24 cellular contexts compared by ENCODE assay signal in genomic region chr16:6571044-6571443, GRCh38.
A peak's percentile ranks its signal among the peaks of the same experiment; 100 is the strongest.
DNase-seq lines count a peak whose midpoint lies in the region; ATAC-seq and TF ChIP-seq lines count a peak whose summit lies in the region.
"Had no signal": no experiment of that assay in that cellular context is flagged by ENCODE, and none has a peak within 500 bp of the region (broad histone marks: within the 10 kb centered on the region; RNA-seq: fewer than 3 reads in every experiment).

No MANE protein-coding gene starts in this region.

- H3K4me3 ChIP-seq in H7 (ENCODE audit: insufficient read depth, low read depth, low read length) (no peak overlapping the region), endodermal cell (ENCODE audit: low read length) (no peak overlapping the region), neural cell (ENCODE audit: low read length) (no peak overlapping the region)
- H3K4me3 ChIP-seq: A549, MG63, PC-9 had no signal

- TF ChIP-seq RAD21 in neural cell (conservative IDR thresholded peaks at IDR 0.05), result no peak

- H3K79me2 ChIP-seq in neural cell (replicated peaks; ENCODE audit: insufficient read depth, low read length), result no peaks in the 10 kb centered on the region

- H4K20me1 ChIP-seq in neural cell (ENCODE audit: insufficient read depth), result no peaks in the 10 kb centered on the region

- no peak overlapping the region for H3K4me2 ChIP-seq in neural cell (ENCODE audit: low read length)
- H3K4me2 ChIP-seq: A549, PC-9 had no signal

- H3K9me3 ChIP-seq in endodermal cell (ENCODE audit: control insufficient read depth, low read length) (no peaks in the 10 kb centered on the region), neural cell (ENCODE audit: low read length) (no peaks in the 10 kb centered on the region)
- H3K9me3 ChIP-seq: A549, MG63 had no signal

- H3K36me3 ChIP-seq in H7 (replicated peaks; ENCODE audit: control insufficient read depth, insufficient read depth, low read length), result no peaks in the 10 kb centered on the region
- no peaks in the 10 kb centered on the region for H3K36me3 ChIP-seq in endodermal cell (ENCODE audit: control insufficient read depth, insufficient read depth, low read length)
- no peaks in the 10 kb centered on the region for H3K36me3 ChIP-seq in neural cell (ENCODE audit: insufficient read depth, low read length)
- H3K36me3 ChIP-seq: MG63 had no signal

- DNase-seq in ELF-1 (ENCODE audit: low read depth, low spot score) (peak; percentile 61), H7 (peak; percentile 45), endodermal cell (peak; percentile 84), dedifferentiated amniotic fluid mesenchymal stem cell (ENCODE audit: extremely low spot score) (no peak)
- DNase-seq: CD4-positive, alpha-beta memory T cell; COR-L47; DMS53; GDM1; KBM-7; MG63; NCI-H1417; NCI-H187; NCI-H2081 treated with DMSO at 0.1 percent for 48 hours; NCI-H2171; NCI-H524; NCI-H774; PC-9; SHP77; T-cell had no signal

- TF ChIP-seq EP300 in neural cell (conservative IDR thresholded peaks at IDR 0.05; ENCODE audit: poor library complexity, severe bottlenecking), result peak; percentile 27

- no peaks in the 10 kb centered on the region for H3K9me2 ChIP-seq in neural cell (ENCODE audit: insufficient read depth, low read length)

- H3K4me1 ChIP-seq in endodermal cell (ENCODE audit: control insufficient read depth, insufficient read depth, low read length), result no peaks in the 10 kb centered on the region
- H3K4me1 ChIP-seq: A549 had no signal

- H3K9me3 Mint-ChIP-seq in endodermal cell, result no peaks in the 10 kb centered on the region

- no peak overlapping the region for H3K27ac Mint-ChIP-seq in endodermal cell
- H3K27ac Mint-ChIP-seq: CD4-positive, alpha-beta memory T cell; T-cell had no signal

- no peak overlapping the region for H3K9ac ChIP-seq in endodermal cell (ENCODE audit: extremely low read depth, low read length, poor library complexity, severe bottlenecking)
- no peak overlapping the region for H3K9ac ChIP-seq in neural cell (ENCODE audit: low read length)

- H3K36me3 Mint-ChIP-seq in endodermal cell (ENCODE audit: low read depth), result no peaks in the 10 kb centered on the region
- H3K36me3 Mint-ChIP-seq: CD4-positive, alpha-beta memory T cell; T-cell had no signal

- H3K27me3 Mint-ChIP-seq in endodermal cell (ENCODE audit: insufficient read depth), result peaks cover 10% of the 10 kb centered on the region
- H3K27me3 Mint-ChIP-seq: CD4-positive, alpha-beta memory T cell; T-cell had no signal

- H3K27ac ChIP-seq in endodermal cell (ENCODE audit: low read depth, low read length) (no peak overlapping the region), neural cell (ENCODE audit: low read length) (no peak overlapping the region)
- H3K27ac ChIP-seq: A549, PC-9, RWPE1 had no signal

- no peak for TF ChIP-seq CTCF in endodermal cell (conservative IDR thresholded peaks at IDR 0.05)
- TF ChIP-seq CTCF in neural cell (IDR thresholded peaks at IDR 0.05; ENCODE audit: poor library complexity, severe bottlenecking), result no peak

- peaks cover 24% of the 10 kb centered on the region for H3K4me1 Mint-ChIP-seq in endodermal cell
- H3K4me1 Mint-ChIP-seq: CD4-positive, alpha-beta memory T cell; T-cell had no signal

- 52 to 66% methylated on average over 5 of the region's 5 CpGs for WGBS in endodermal cell (ENCODE audit: insufficient coverage in 1 of 2, insufficient read length in 1 of 2), 2 experiments

- H3K4me3 Mint-ChIP-seq in endodermal cell, result no peak overlapping the region
- H3K4me3 Mint-ChIP-seq: CD4-positive, alpha-beta memory T cell; T-cell had no signal

- no peaks in the 10 kb centered on the region for H3K27me3 ChIP-seq in H7 (ENCODE audit: control insufficient read depth, insufficient read depth, low read length)
- no peaks in the 10 kb centered on the region for H3K27me3 ChIP-seq in endodermal cell (ENCODE audit: control insufficient read depth, insufficient read depth, low read length, poor library complexity, severe bottlenecking)
- no peaks in the 10 kb centered on the region for H3K27me3 ChIP-seq in neural cell (ENCODE audit: insufficient read depth, low read depth, low read length)
- H3K27me3 ChIP-seq: MG63 had no signal

- no peak overlapping the region for H2AFZ ChIP-seq in neural cell (ENCODE audit: low read depth, low read length)
- H2AFZ ChIP-seq: PC-9 had no signal

- ATAC-seq in GM21786 (IDR thresholded peaks at IDR 0.05; ENCODE audit: unreplicated experiment), result no peak
- no peak for ATAC-seq in HG03159 (IDR thresholded peaks at IDR 0.05; ENCODE audit: unreplicated experiment)
- ATAC-seq: A549, T-cell had no signal

- no peaks in the 10 kb centered on the region for H3F3A ChIP-seq in neural cell (ENCODE audit: insufficient read depth, low read length, poor library complexity, severe bottlenecking)

TF ChIP-seq in neural cell, 6 proteins besides CTCF, POLR2A, EP300 and RAD21:
- TF ChIP-seq POLR2AphosphoS5 (IDR thresholded peaks at IDR 0.05) (peak; percentile 52), REST (IDR thresholded peaks at IDR 0.05; ENCODE audit: borderline replicate concordance) (no peak)
